8 cellular contexts compared by ENCODE assay signal in genomic region chr1:16367258-16367967, GRCh38. TPM values are rescaled to one million over a fixed set of nuclear protein-coding genes. Genes with fewer than 3 reads are reported as not detected.
A peak's percentile ranks its signal among the peaks of the same experiment; 100 is the strongest.
DNase-seq lines count a peak whose midpoint lies in the region; ATAC-seq, FAIRE-seq and TF ChIP-seq lines count a peak whose summit lies in the region.

No MANE protein-coding gene starts in this region.

- H3K4me2 ChIP-seq in K562 (ENCODE audit: insufficient read depth, low read length) = peak overlapping the region; percentile 83

- peak; percentile 66 for FAIRE-seq in K562 (lab: Jason Lieb, UNC)

- intact Hi-C loops in K562 (cut with micrococcal nuclease) = loop anchor here (1.0 to 5.0 kb wide), 3 partner anchors 73 to 285 kb away; partner anchors contain the start of gene NECAP2

- TF ChIP-seq CTCF in GM12865 (IDR thresholded peaks at IDR 0.05; ENCODE audit: insufficient read depth, low read depth, low read length, missing control alignments) (no peak), NB4 (IDR thresholded peaks at IDR 0.05; ENCODE audit: low read depth, low read length) (no peak), K562 (IDR thresholded peaks at IDR 0.05 in 2 of 3, conservative IDR thresholded peaks at IDR 0.05 in 1 of 3; ENCODE audit: insufficient read depth in 2 of 3, low read depth in 1 of 3, low read length in 3 of 3) (peak in 1 of 3 experiments; percentile 26; a peak in 2 of 6 replicates)

- no peaks in the 10 kb centered on the region for H3K9me1 ChIP-seq in K562 (ENCODE audit: control insufficient read depth, insufficient read depth, low read length)

- peak in 1 of 2 experiments; percentile 25; a peak in 3 of 4 replicates for TF ChIP-seq RAD21 in K562 (CRISPR knock-in tag; conservative IDR thresholded peaks at IDR 0.05 in 1 of 2, IDR thresholded peaks at IDR 0.05 in 1 of 2)

- H3K9me3 ChIP-seq in K562 (replicated peaks; ENCODE audit: control insufficient read depth, insufficient read depth, low read depth, low read length) (no peaks in the 10 kb centered on the region), iPS-18c (ENCODE audit: control insufficient read depth, insufficient read depth, low read length) (no peaks in the 10 kb centered on the region), skeletal muscle tissue (ENCODE audit: control insufficient read depth in 3 of 3, low read length in 3 of 3) (no peaks in the 10 kb centered on the region)

- peaks cover 26% of the 10 kb centered on the region for H4K20me1 ChIP-seq in K562 (replicated peaks; ENCODE audit: control insufficient read depth, insufficient read depth, low read length)

- DNase-seq in GM12865 (ENCODE audit: low read depth) (peak; percentile 97), HEK293T (ENCODE audit: extremely low spot score) (peak; percentile 61), NB4 (ENCODE audit: low read depth) (peak; percentile 84), T-helper 9 cell (peak; percentile 70), K562 (ENCODE audit: extremely low read depth in 1 of 4, low spot score in 3 of 4) (peak; percentile 88 to 91 (median 90)), NCI-H1048 (lab: John Stamatoyannopoulos, UW) (no peak)

- POLR2A ChIA-PET in HEK293T (lab: Yijun Ruan, JAX) (interaction anchor here (0.8 to 2.9 kb wide), 3 partner anchors 9 to 78 kb away, joined by 3 to 16 read pairs (median 11); partner anchors contain the start of gene FBXO42), K562 (lab: Yijun Ruan, JAX) (interaction anchor here (0.5 to 3.1 kb wide), 12 partner anchors 10 to 257 kb away, joined by 3 to 18 read pairs (median 4); partner anchors contain the start of genes FBXO42 and NECAP2)

- in situ Hi-C loops in K562 (cut with MboI) = no loop called here

- H3K27me3 ChIP-seq in K562 (ENCODE audit: control insufficient read depth in 2 of 2, insufficient read depth in 2 of 2, low read length in 2 of 2) (no peaks in the 10 kb centered on the region), skeletal muscle tissue (ENCODE audit: control insufficient read depth in 3 of 3, insufficient read depth in 3 of 3, low read length in 3 of 3) (no peaks in the 10 kb centered on the region)

- under 1% methylated on average over 44 of the region's 47 CpGs for WGBS in K562 (ENCODE audit: insufficient coverage, low coverage, missing lambda C conversion rate)

- H3K4me1 ChIP-seq in K562 (replicated peaks in 1 of 2; ENCODE audit: control insufficient read depth in 2 of 2, insufficient read depth in 2 of 2, low read length in 2 of 2) = peaks cover 7 to 14% of the 10 kb centered on the region in 2 experiments; a peak in 3 of 5 replicates
- H3K4me1 ChIP-seq in skeletal muscle tissue (ENCODE audit: control insufficient read depth in 3 of 3, insufficient read depth in 3 of 3, low read length in 3 of 3) = peaks cover 20 to 23% (median 20%) of the 10 kb centered on the region in 3 donors

- CTCF ChIA-PET in HEK293T (lab: Yijun Ruan, JAX) = no interaction called here
- CTCF ChIA-PET in K562 (lab: Yijun Ruan, JAX; ENCODE audit: low intra/inter-chr PET ratio) = interaction anchor here (0.5 kb wide), 1 partner anchor 11 kb away, joined by 4 read pairs; no protein-coding TSS in a partner anchor

- H3K27ac ChIP-seq in K562 (ENCODE audit: extremely low read depth, low read depth, low read length) = peak overlapping the region; percentile 94
- peak overlapping the region; percentile 95 for H3K27ac ChIP-seq in skeletal muscle tissue (ENCODE audit: low read depth, low read length)

- peak; percentile 89 for ATAC-seq in K562

- TF ChIP-seq POLR2A in NB4 (IDR thresholded peaks at IDR 0.05; ENCODE audit: extremely low read depth, insufficient read length) (peak; percentile 71), K562 (conservative IDR thresholded peaks at IDR 0.05) (peak; percentile 96)

- H3K4me3 ChIP-seq in GM12865 (ENCODE audit: low read depth, low read length) (peak overlapping the region; percentile 67), NB4 (ENCODE audit: low read depth, low read length) (peak overlapping the region; percentile 98), K562 (peak overlapping the region; percentile 87), iPS-18c (ENCODE audit: insufficient read depth, low read depth, low read length) (peak overlapping the region; percentile 92), skeletal muscle tissue (ENCODE audit: low read length in 3 of 3) (peak overlapping the region; percentile 84 to 92 (median 85))

- peaks cover 7% of the 10 kb centered on the region; the same call in 2 of the 3 replicates for H3K36me3 ChIP-seq in K562 (ENCODE audit: control insufficient read depth, insufficient read depth, low read length)
- no peaks in the 10 kb centered on the region for H3K36me3 ChIP-seq in skeletal muscle tissue (ENCODE audit: control insufficient read depth in 3 of 3, insufficient read depth in 3 of 3, low read length in 3 of 3)

- TSS peak; percentile 62 for BruUV-seq in K562 (replicated peaks; lab: Mats Ljungman, UMichigan)

- H3K9ac ChIP-seq in K562 (ENCODE audit: insufficient read depth in 1 of 2, low read depth in 2 of 2, low read length in 2 of 2) (peak overlapping the region; percentile 88 to 95), skeletal muscle tissue (ENCODE audit: low read depth in 1 of 3, low read length in 3 of 3) (peak overlapping the region; percentile 84 to 97 (median 94))

- no peak for TF ChIP-seq EP300 in K562 (IDR thresholded peaks at IDR 0.05; ENCODE audit: low read length)

- peaks cover 53% of the 10 kb centered on the region for H3K79me2 ChIP-seq in K562 (ENCODE audit: control insufficient read depth, insufficient read depth, low read length)

- H2AFZ ChIP-seq in K562 (ENCODE audit: low read depth, low read length) = peak overlapping the region; percentile 87

TF ChIP-seq in HEK293T, 16 proteins besides CTCF, POLR2A, EP300 and RAD21:
- TF ChIP-seq BHLHE40 (IDR thresholded peaks at IDR 0.05; ENCODE audit: borderline replicate concordance) = no peak
- TF ChIP-seq ELF4 (IDR thresholded peaks at IDR 0.05) = 0 out of 2 replicates have a peak, but pooled peaks have one; percentile 2
- peak; percentile 81 for TF ChIP-seq TARDBP (IDR thresholded peaks at IDR 0.05)
- TF ChIP-seq FOXM1 (IDR thresholded peaks at IDR 0.05; ENCODE audit: borderline replicate concordance) = no peak; the same call in 1 of the 2 replicates
- TF ChIP-seq L3MBTL2 (conservative IDR thresholded peaks at IDR 0.05) = peak; percentile 81
- TF ChIP-seq HDGF (IDR thresholded peaks at IDR 0.05; ENCODE audit: borderline replicate concordance) = peak; percentile 89; the same call in 1 of the 2 replicates
- no peak for TF ChIP-seq SP1 (IDR thresholded peaks at IDR 0.05)

TF ChIP-seq in K562, 482 proteins besides CTCF, POLR2A, EP300 and RAD21 (continues in another document):
- peak; percentile 5; the same call in 1 of the 2 replicates for TF ChIP-seq ZNF232 (CRISPR knock-in tag; IDR thresholded peaks at IDR 0.05)
- TF ChIP-seq, protein P1, sequence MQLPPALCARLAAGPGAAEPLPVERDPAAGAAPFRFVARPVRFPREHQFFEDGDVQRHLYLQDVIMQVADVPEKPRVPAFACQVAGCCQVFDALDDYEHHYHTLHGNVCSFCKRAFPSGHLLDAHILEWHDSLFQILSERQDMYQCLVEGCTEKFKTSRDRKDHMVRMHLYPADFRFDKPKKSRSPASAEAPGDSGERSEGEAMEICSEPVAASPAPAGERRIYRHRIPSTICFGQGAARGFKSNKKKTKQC (CRISPR knock-in tag; IDR thresholded peaks at IDR 0.05) = peak; percentile 83
- peak; percentile 82; the same call in 1 of the 2 replicates for TF ChIP-seq MYC (IDR thresholded peaks at IDR 0.05; ENCODE audit: low read depth, low read length)
- peak; percentile 75; the same call in 1 of the 2 replicates for TF ChIP-seq MYC (CRISPR knock-in tag; IDR thresholded peaks at IDR 0.05; ENCODE audit: borderline replicate concordance, low read depth)
- TF ChIP-seq ZNF212 (CRISPR knock-in tag; IDR thresholded peaks at IDR 0.05) = no peak
- peak; percentile 100 for TF ChIP-seq ZFX (CRISPR knock-in tag; IDR thresholded peaks at IDR 0.05)

RNA-seq across cellular contexts. Expression of gene SZRD1, which starts 0.4 kb away (rescaled TPM):
- total RNA-seq in K562 (2011; cell fraction: chromatin; rRNA removed; ENCODE audit: low replicate concordance) = 32.7 and 51.8 TPM in 2 replicates
- total RNA-seq in K562 (2011; cell fraction: nucleolus; rRNA removed) = 40.4 and 41.1 TPM in 2 replicates
- 47.8 and 68.1 TPM in 2 replicates for total RNA-seq in K562 (2011; cell fraction: nucleoplasm; rRNA removed)
- total RNA-seq in K562 (2014; rRNA removed) = 72.9 and 112 TPM in 2 replicates
- 48.5 and 53.3 TPM in 2 replicates for total RNA-seq in K562 (2014; rRNA removed; fragmentation: Illumina TruSeq; extraction: Trizol)
- total RNA-seq in K562 (2015; rRNA removed; fragmentation: Illumina TruSeq; extraction: Trizol) = 80.1 and 88.3 TPM in 2 replicates
- 145 and 149 TPM in 2 replicates for total RNA-seq in K562 (2021)
- 82.5 and 83.2 TPM in 2 replicates for polyA plus RNA-seq in K562 (2011; rRNA removed)
- 119 and 167 TPM in 2 replicates for polyA plus RNA-seq in K562 (2011; cell fraction: cytosol; rRNA removed)
- polyA plus RNA-seq in K562 (2011; cell fraction: nucleus; rRNA removed) = 47.8 and 62.7 TPM in 2 replicates
- 91.4 and 111 TPM in 2 replicates for polyA plus RNA-seq in K562 (2012)
- polyA plus RNA-seq in K562 (2014; fragmentation: Illumina TruSeq; extraction: Trizol) = 143 and 171 TPM in 2 replicates
- 1 to 10 TPM; 3.9 to 7.2 TPM for polyA plus RNA-seq in K562 (2014; fragmentation: Nextera tagmentation; extraction: Ambion mirVana)
- polyA plus RNA-seq in K562 (2014; rRNA removed) = 82.5 and 110 TPM in 2 replicates
- polyA minus RNA-seq in K562 (2011; rRNA and poly(A)+ RNA removed) = 36.0 and 46.5 TPM in 2 replicates
- polyA minus RNA-seq in K562 (2011; cell fraction: cytosol; rRNA and poly(A)+ RNA removed) = 60.6 and 62.5 TPM in 2 replicates
- polyA minus RNA-seq in K562 (2011; cell fraction: nucleus; rRNA and poly(A)+ RNA removed) = 12.4 and 16.3 TPM in 2 replicates
- total RNA-seq in skeletal muscle tissue = 13.0 TPM

RNA-seq across cellular contexts. Expression of gene FBXO42, which starts 15.1 kb away (rescaled TPM):
- 67.9 and 105 TPM in 2 replicates for total RNA-seq in K562 (2011; cell fraction: chromatin; rRNA removed; ENCODE audit: low replicate concordance)
- total RNA-seq in K562 (2011; cell fraction: nucleolus; rRNA removed) = 41.7 and 47.5 TPM in 2 replicates
- 69.1 and 89.4 TPM in 2 replicates for total RNA-seq in K562 (2011; cell fraction: nucleoplasm; rRNA removed)
- total RNA-seq in K562 (2014; rRNA removed) (11.6 and 13.6 TPM in 2 replicates), K562 (2014; rRNA removed; fragmentation: Illumina TruSeq; extraction: Trizol) (14.6 and 17.4 TPM in 2 replicates), K562 (2015; rRNA removed; fragmentation: Illumina TruSeq; extraction: Trizol) (15.5 and 17.5 TPM in 2 replicates), K562 (2021) (21.2 and 24.1 TPM in 2 replicates), skeletal muscle tissue (12.0 TPM)
- polyA plus RNA-seq in K562 (2011; rRNA removed) (23.6 and 37.6 TPM in 2 replicates), K562 (2014; fragmentation: Illumina TruSeq; extraction: Trizol) (20.8 and 24.8 TPM in 2 replicates), K562 (2014; fragmentation: Nextera tagmentation; extraction: Ambion mirVana) (1 to 10 TPM; 7.2 to 8.0 TPM), K562 (2014; rRNA removed) (15.4 and 20.1 TPM in 2 replicates)
- polyA plus RNA-seq in K562 (2011; cell fraction: cytosol; rRNA removed) = 26.7 and 30.1 TPM in 2 replicates
- polyA plus RNA-seq in K562 (2011; cell fraction: nucleus; rRNA removed) = 48.3 and 53.6 TPM in 2 replicates
- 17.4 and 33.7 TPM in 2 replicates for polyA plus RNA-seq in K562 (2012)
- polyA minus RNA-seq in K562 (2011; rRNA and poly(A)+ RNA removed) = 31.9 and 41.8 TPM in 2 replicates
- 13.6 and 19.1 TPM in 2 replicates for polyA minus RNA-seq in K562 (2011; cell fraction: cytosol; rRNA and poly(A)+ RNA removed)
- 13.2 and 26.5 TPM in 2 replicates for polyA minus RNA-seq in K562 (2011; cell fraction: nucleus; rRNA and poly(A)+ RNA removed)
